In the genomic region with DNA sequence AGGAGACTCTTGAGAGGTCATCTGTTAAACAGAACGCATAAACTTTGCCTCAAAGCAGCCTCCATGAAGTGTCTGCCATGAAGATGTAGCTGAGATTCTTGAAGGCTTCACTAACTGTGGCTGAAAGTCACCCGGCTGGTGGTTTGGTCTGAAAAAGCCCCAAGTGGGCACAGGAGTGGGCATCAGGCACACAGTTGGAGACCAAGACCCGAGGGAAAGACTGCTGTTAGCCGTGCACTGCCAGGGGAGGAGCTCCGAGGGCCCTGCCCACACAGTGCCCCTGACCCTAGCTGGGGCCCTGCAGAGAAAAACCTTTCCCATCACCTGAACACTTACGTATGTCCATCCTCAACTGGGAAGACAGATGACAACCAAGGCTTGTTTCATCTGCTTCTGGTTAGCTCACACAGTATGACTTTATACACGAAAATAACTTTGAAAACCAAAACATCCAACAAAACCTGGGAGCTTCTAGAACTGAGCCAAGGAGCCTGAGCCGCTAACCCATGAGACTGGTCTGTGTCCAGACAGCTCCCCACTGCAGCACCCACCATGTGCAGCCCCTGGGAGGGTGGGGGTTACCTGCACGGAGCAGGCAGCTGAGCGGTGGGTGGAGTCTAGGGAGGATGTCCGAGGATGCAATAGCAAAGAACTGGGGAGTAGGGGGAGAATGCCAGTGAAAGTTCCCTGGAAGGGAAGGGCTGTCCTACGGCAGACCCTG, we compare ENCODE assay signal across 1 cellular context.
TF ChIP-seq lines count a peak whose summit lies in the region.

No MANE protein-coding gene starts in this region.

TF ChIP-seq in HepG2, 621 proteins besides CTCF, POLR2A, EP300 and RAD21 (continued from another document):
- TF ChIP-seq, protein P1, sequence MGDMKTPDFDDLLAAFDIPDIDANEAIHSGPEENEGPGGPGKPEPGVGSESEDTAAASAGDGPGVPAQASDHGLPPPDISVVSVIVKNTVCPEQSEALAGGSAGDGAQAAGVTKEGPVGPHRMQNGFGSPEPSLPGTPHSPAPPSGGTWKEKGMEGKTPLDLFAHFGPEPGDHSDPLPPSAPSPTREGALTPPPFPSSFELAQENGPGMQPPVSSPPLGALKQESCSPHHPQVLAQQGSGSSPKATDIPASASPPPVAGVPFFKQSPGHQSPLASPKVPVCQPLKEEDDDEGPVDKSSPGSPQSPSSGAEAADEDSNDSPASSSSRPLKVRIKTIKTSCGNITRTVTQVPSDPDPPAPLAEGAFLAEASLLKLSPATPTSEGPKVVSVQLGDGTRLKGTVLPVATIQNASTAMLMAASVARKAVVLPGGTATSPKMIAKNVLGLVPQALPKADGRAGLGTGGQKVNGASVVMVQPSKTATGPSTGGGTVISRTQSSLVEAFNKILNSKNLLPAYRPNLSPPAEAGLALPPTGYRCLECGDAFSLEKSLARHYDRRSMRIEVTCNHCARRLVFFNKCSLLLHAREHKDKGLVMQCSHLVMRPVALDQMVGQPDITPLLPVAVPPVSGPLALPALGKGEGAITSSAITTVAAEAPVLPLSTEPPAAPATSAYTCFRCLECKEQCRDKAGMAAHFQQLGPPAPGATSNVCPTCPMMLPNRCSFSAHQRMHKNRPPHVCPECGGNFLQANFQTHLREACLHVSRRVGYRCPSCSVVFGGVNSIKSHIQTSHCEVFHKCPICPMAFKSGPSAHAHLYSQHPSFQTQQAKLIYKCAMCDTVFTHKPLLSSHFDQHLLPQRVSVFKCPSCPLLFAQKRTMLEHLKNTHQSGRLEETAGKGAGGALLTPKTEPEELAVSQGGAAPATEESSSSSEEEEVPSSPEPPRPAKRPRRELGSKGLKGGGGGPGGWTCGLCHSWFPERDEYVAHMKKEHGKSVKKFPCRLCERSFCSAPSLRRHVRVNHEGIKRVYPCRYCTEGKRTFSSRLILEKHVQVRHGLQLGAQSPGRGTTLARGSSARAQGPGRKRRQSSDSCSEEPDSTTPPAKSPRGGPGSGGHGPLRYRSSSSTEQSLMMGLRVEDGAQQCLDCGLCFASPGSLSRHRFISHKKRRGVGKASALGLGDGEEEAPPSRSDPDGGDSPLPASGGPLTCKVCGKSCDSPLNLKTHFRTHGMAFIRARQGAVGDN (CRISPR knock-in tag; IDR thresholded peaks at IDR 0.05): no peak
